Comparison of ENCODE assay signal across 15 cellular contexts in the genomic region with DNA sequence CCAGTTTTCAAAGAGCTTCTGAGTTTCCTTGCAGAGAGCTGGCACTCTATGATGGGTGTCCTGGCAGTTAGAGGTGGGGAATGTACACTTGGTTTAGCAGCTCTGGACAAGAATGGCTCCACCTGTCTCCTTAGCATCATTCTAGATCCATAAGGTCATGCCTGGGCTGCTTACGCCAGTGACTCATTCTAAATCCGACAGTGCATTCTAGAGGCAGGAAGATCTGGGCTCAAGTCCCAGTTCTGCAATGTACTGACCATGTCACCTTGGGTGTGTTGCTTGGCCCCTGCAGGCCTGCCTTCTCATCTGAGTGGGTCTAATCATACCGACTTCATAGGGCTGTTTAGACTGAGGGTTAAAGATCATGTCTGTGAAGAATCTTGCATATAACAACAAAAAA. TPM values are rescaled to one million over a fixed set of nuclear protein-coding genes. Genes with fewer than 3 reads are reported as not detected.
DNase-seq lines count a peak whose midpoint lies in the region; ATAC-seq and TF ChIP-seq lines count a peak whose summit lies in the region.
"Had no signal": no experiment of that assay in that cellular context is flagged by ENCODE, and none has a peak within 500 bp of the region (broad histone marks: within the 10 kb centered on the region; RNA-seq: fewer than 3 reads in every experiment).

No MANE protein-coding gene starts in this region.

- peaks cover 0 to 5% (median 0%) of the 10 kb centered on the region in 4 donors for H3K27me3 ChIP-seq in esophagus muscularis mucosa

- no peak for TF ChIP-seq EP300 in esophagus muscularis mucosa (IDR thresholded peaks at IDR 0.05)

- TF ChIP-seq CTCF in esophagus muscularis mucosa (IDR thresholded peaks at IDR 0.05) = no peak

- 29% methylated on average over 3 of the region's 3 CpGs for WGBS in esophagus muscularis mucosa

- H3K4me1 ChIP-seq in esophagus muscularis mucosa = peaks cover 9 to 30% (median 25%) of the 10 kb centered on the region in 4 donors

- no peak for TF ChIP-seq POLR2A in esophagus muscularis mucosa (IDR thresholded peaks at IDR 0.05; ENCODE audit: low read depth)

- H3K27me3 Mint-ChIP-seq in naive thymus-derived CD8-positive, alpha-beta T cell = peaks cover 0 to 9% (median 1%) of the 10 kb centered on the region in 5 donors
- H3K27me3 Mint-ChIP-seq: stimulated activated naive CD8-positive, alpha-beta T cell treated with anti-CD3 and anti-CD28 coated beads, Interleukin-15, Interleukin-2, amounts not matched to agents 100 ng/mL and 50 ng/mL, for 24 hours had no signal

- H3K9me3 Mint-ChIP-seq in naive thymus-derived CD8-positive, alpha-beta T cell = peaks cover 0 to 23% (median 0%) of the 10 kb centered on the region in 9 donors
- H3K9me3 Mint-ChIP-seq: mesothelial cell of epicardium; stimulated activated naive CD8-positive, alpha-beta T cell treated with anti-CD3 and anti-CD28 coated beads, Interleukin-15, Interleukin-2, amounts not matched to agents 100 ng/mL and 50 ng/mL, for 24 hours had no signal

- POLR2A ChIA-PET in naive thymus-derived CD8-positive, alpha-beta T cell (lab: Charles Lee) = no interaction called here

- DNase-seq in D341Med (ENCODE audit: low spot score) (peak; percentile 6), RPMI7951 (ENCODE audit: low read depth) (peak; percentile 27), esophagus muscularis mucosa (ENCODE audit: extremely low spot score) (peak; percentile 90), SW480 (ENCODE audit: low spot score) (no peak), ureter (ENCODE audit: low spot score) (no peak)
- peak in 1 of 10 donors; percentile 16 for DNase-seq in naive thymus-derived CD8-positive, alpha-beta T cell
- DNase-seq: activated CD8-positive, alpha-beta memory T cell treated with anti-CD3 and anti-CD28 coated beads, Interleukin-2, amount 10 ng/mL, durations not matched to agents 7 days and 5 days; activated naive CD4-positive, alpha-beta T cell treated with anti-CD3 and anti-CD28 coated beads, Interleukin-2, amount 50 U/mL, for 16 hours; effector CD4-positive, alpha-beta T cell had no signal

- H3K27ac Mint-ChIP-seq in naive thymus-derived CD8-positive, alpha-beta T cell = peak overlapping the region in 4 of 10 donors; percentile 26 to 95 (median 64)
- H3K27ac Mint-ChIP-seq: activated CD8-positive, alpha-beta memory T cell treated with anti-CD3 and anti-CD28 coated beads, Interleukin-2, amount 10 ng/mL, durations not matched to agents 7 days and 5 days; mesothelial cell of epicardium; stimulated activated naive CD8-positive, alpha-beta T cell treated with anti-CD3 and anti-CD28 coated beads, Interleukin-15, Interleukin-2, amounts not matched to agents 100 ng/mL and 50 ng/mL, for 24 hours had no signal

- no peaks in the 10 kb centered on the region for H3K9me3 ChIP-seq in esophagus muscularis mucosa

- H3K4me3 Mint-ChIP-seq in naive thymus-derived CD8-positive, alpha-beta T cell = peak overlapping the region in 8 of 10 donors; percentile 35 to 94 (median 70)
- H3K4me3 Mint-ChIP-seq: mesothelial cell of epicardium had no signal

- no peaks in the 10 kb centered on the region for H3K36me3 ChIP-seq in esophagus muscularis mucosa

- peaks cover 0 to 2% (median 0%) of the 10 kb centered on the region in 3 donors for H3K36me3 Mint-ChIP-seq in naive thymus-derived CD8-positive, alpha-beta T cell
- H3K36me3 Mint-ChIP-seq: activated CD8-positive, alpha-beta memory T cell treated with anti-CD3 and anti-CD28 coated beads, Interleukin-2, amount 10 ng/mL, durations not matched to agents 7 days and 5 days; mesothelial cell of epicardium had no signal

- peak overlapping the region in 1 of 4 donors; percentile 31 for H3K27ac ChIP-seq in esophagus muscularis mucosa (replicated peaks in 1 of 4)
- H3K27ac ChIP-seq: C4-2B, HL-60 had no signal

- H3K4me1 Mint-ChIP-seq in naive thymus-derived CD8-positive, alpha-beta T cell = peaks cover 4 to 16% (median 14%) of the 10 kb centered on the region in 4 donors
- H3K4me1 Mint-ChIP-seq: mesothelial cell of epicardium had no signal

- no peak overlapping the region for H3K4me3 ChIP-seq in esophagus muscularis mucosa

- intact Hi-C loops in esophagus muscularis mucosa (cut with DNase I) = loop anchor here (10.0 kb wide), 1 partner anchor 508 kb away; no protein-coding TSS in a partner anchor

- no peak for ATAC-seq in naive thymus-derived CD8-positive, alpha-beta T cell
- ATAC-seq in HG02642 (IDR thresholded peaks at IDR 0.05; ENCODE audit: poor library complexity, unreplicated experiment) (no peak), HG02798 (IDR thresholded peaks at IDR 0.05; ENCODE audit: poor library complexity, unreplicated experiment) (no peak)

RNA-seq across cellular contexts. Expression of gene PTGR3, which starts 46.5 kb away (rescaled TPM):
- 7.2 and 10.0 TPM in 2 replicates for total RNA-seq in RPMI7951 (2014; rRNA removed; shearing (Covaris generic))
- total RNA-seq in esophagus muscularis mucosa = 10 to 100 TPM in 3 of 4 donors, 1 to 10 TPM in 1; 9.6 to 27.5 (median 20.1) TPM
- 10 to 100 TPM; 34.7 to 35.1 TPM for total RNA-seq in naive thymus-derived CD8-positive, alpha-beta T cell
- polyA plus RNA-seq in naive thymus-derived CD8-positive, alpha-beta T cell = 10 to 100 TPM; 14.7 to 28.5 (median 19.6) TPM
- total RNA-seq in ureter = 31.5 TPM

RNA-seq across cellular contexts. Expression of gene TSHZ1, which starts 48.1 kb away (rescaled TPM):
- total RNA-seq in RPMI7951 (2014; rRNA removed; shearing (Covaris generic)) = 7.6 and 8.4 TPM in 2 replicates
- total RNA-seq in esophagus muscularis mucosa (10 to 100 TPM; 17.9 to 41.7 (median 32.2) TPM), ureter (21.1 TPM)
- total RNA-seq in naive thymus-derived CD8-positive, alpha-beta T cell = 10 to 100 TPM; 32.8 to 33.6 TPM
- polyA plus RNA-seq in naive thymus-derived CD8-positive, alpha-beta T cell = 1 to 10 TPM; 2.8 to 7.1 (median 3.7) TPM

Comparison
In these comparisons a context has a peak if more than half of its experiments do, and no peak if none do; other contexts are left out.
1. DNase-seq: peak in D341Med (single experiment), RPMI7951 (single experiment) and esophagus muscularis mucosa (single experiment); none in SW480 (single experiment) and ureter (single experiment).